21 cellular contexts compared by ENCODE assay signal in genomic region chr4:69362351-69362750, GRCh38.
"Had no signal": no experiment of that assay in that cellular context is flagged by ENCODE, and none has a peak within 500 bp of the region (broad histone marks: within the 10 kb centered on the region; RNA-seq: fewer than 3 reads in every experiment).

No MANE protein-coding gene starts in this region.

- H3K36me3 ChIP-seq: MG63, SJCRH30 had no signal

- H3K4me1 ChIP-seq: SJCRH30 had no signal

- DNase-seq: IMR-90, Karpas-422, KG1, MG63, NCI-H1092 treated with DMSO at 0.1 percent for 48 hours, NCI-H1436, NCI-H187, NCI-H2029, NCI-H2107, NCI-H2227 treated with DMSO at 0.1 percent for 48 hours, NCI-H526 treated with DMSO at 0.1 percent for 48 hours, NCI-H748 treated with DMSO at 0.1 percent for 48 hours, PC-3, SHP77 treated with DMSO at 0.1 percent for 48 hours, SJCRH30, T-helper 1 cell, T-helper 17 cell had no signal

- ATAC-seq: HepG2, Panc1, PC-3, Right ventricle myocardium inferior, SK-N-SH treated with all-trans-retinoic acid at 6 μM for 48 hours, T-helper 17 cell had no signal

- FAIRE-seq: HepG2 had no signal

- H3K9me3 ChIP-seq: MG63, SJCRH30 had no signal

- H3K4me3 ChIP-seq: MG63, SJCRH30 had no signal

- H3K27me3 ChIP-seq: MG63, SJCRH30 had no signal

- H3K27ac ChIP-seq: SJCRH30 had no signal
